ENCODE assay signal across 18 cellular contexts in genomic region chr7:70919491-70920073, GRCh38.
"Had no signal": no experiment of that assay in that cellular context is flagged by ENCODE, and none has a peak within 500 bp of the region (broad histone marks: within the 10 kb centered on the region; RNA-seq: fewer than 3 reads in every experiment).

No MANE protein-coding gene starts in this region.

- H3K4me3 ChIP-seq: heart right ventricle, left ventricle myocardium inferior, mucosa of descending colon, tibial nerve had no signal

- H3K4me1 ChIP-seq: heart right ventricle, left ventricle myocardium inferior, tibial nerve had no signal

- H3K27ac Mint-ChIP-seq: activated CD4-positive, alpha-beta memory T cell treated with anti-CD3 and anti-CD28 coated beads for 36 hours; activated naive CD4-positive, alpha-beta T cell treated with anti-CD3 and anti-CD28 coated beads for 36 hours; nephron progenitor cell; stimulated activated effector memory CD8-positive, alpha-beta T cell treated with anti-CD3 and anti-CD28 coated beads, Interleukin-12 subunit alpha, Interleukin-12 subunit beta, amount 100 ng/mL, for 72 hours; stimulated activated naive CD8-positive, alpha-beta T cell treated with anti-CD3 and anti-CD28 coated beads, Interleukin-15, amount 100 ng/mL, for 72 hours; T-helper 1 cell treated with Interleukin-12 subunit alpha and Interleukin-12 subunit beta and Interleukin-4 antibody, amounts not matched to agents 30 μg/mL and 1 μg/mL, for 36 hours had no signal

- H3K4me1 Mint-ChIP-seq: stimulated activated effector memory CD8-positive, alpha-beta T cell treated with anti-CD3 and anti-CD28 coated beads, Interleukin-12 subunit alpha, Interleukin-12 subunit beta, amount 100 ng/mL, for 72 hours; stimulated activated naive CD8-positive, alpha-beta T cell treated with anti-CD3 and anti-CD28 coated beads, Interleukin-15, amount 100 ng/mL, for 72 hours had no signal

- ATAC-seq: heart right ventricle; mucosa of descending colon; sciatic nerve; stimulated activated effector memory CD8-positive, alpha-beta T cell treated with anti-CD3 and anti-CD28 coated beads, Interleukin-12 subunit alpha, Interleukin-12 subunit beta, amount 100 ng/mL, for 72 hours; stimulated activated naive CD8-positive, alpha-beta T cell treated with anti-CD3 and anti-CD28 coated beads, Interleukin-15, amount 100 ng/mL, for 72 hours had no signal

- H3K27me3 Mint-ChIP-seq: activated CD4-positive, alpha-beta memory T cell treated with anti-CD3 and anti-CD28 coated beads for 36 hours; stimulated activated naive CD8-positive, alpha-beta T cell treated with anti-CD3 and anti-CD28 coated beads, Interleukin-15, amount 100 ng/mL, for 72 hours had no signal

- H3K36me3 Mint-ChIP-seq: activated CD4-positive, alpha-beta memory T cell treated with anti-CD3 and anti-CD28 coated beads for 36 hours; stimulated activated effector memory CD8-positive, alpha-beta T cell treated with anti-CD3 and anti-CD28 coated beads, Interleukin-12 subunit alpha, Interleukin-12 subunit beta, amount 100 ng/mL, for 72 hours had no signal

- H3K27me3 ChIP-seq: tibial nerve had no signal

- H3K9me3 ChIP-seq: heart right ventricle, left ventricle myocardium inferior, mucosa of descending colon, tibial nerve had no signal

- H3K9me3 Mint-ChIP-seq: nephron progenitor cell; stimulated activated effector memory CD8-positive, alpha-beta T cell treated with anti-CD3 and anti-CD28 coated beads, Interleukin-12 subunit alpha, Interleukin-12 subunit beta, amount 100 ng/mL, for 72 hours had no signal

- H3K27ac ChIP-seq: heart right ventricle, left ventricle myocardium inferior, tibial nerve had no signal

- H3K4me3 Mint-ChIP-seq: activated CD4-positive, alpha-beta memory T cell treated with anti-CD3 and anti-CD28 coated beads for 36 hours; activated naive CD4-positive, alpha-beta T cell treated with anti-CD3 and anti-CD28 coated beads for 36 hours; nephron progenitor cell; stimulated activated effector memory CD8-positive, alpha-beta T cell treated with anti-CD3 and anti-CD28 coated beads, Interleukin-12 subunit alpha, Interleukin-12 subunit beta, amount 100 ng/mL, for 72 hours; stimulated activated naive CD8-positive, alpha-beta T cell treated with anti-CD3 and anti-CD28 coated beads, Interleukin-15, amount 100 ng/mL, for 72 hours; T-helper 1 cell treated with Interleukin-12 subunit alpha and Interleukin-12 subunit beta and Interleukin-4 antibody, amounts not matched to agents 30 μg/mL and 1 μg/mL, for 36 hours had no signal

- H3K36me3 ChIP-seq: heart right ventricle, left ventricle myocardium inferior, tibial nerve had no signal

- DNase-seq: activated CD4-positive, alpha-beta memory T cell treated with anti-CD3 and anti-CD28 coated beads for 36 hours; activated CD4-positive, alpha-beta T cell treated with anti-CD3 and anti-CD28 coated beads for 48 hours; activated effector memory CD4-positive, alpha-beta T cell treated with Interleukin-2 at 50 U/mL for 16 hours; activated naive CD4-positive, alpha-beta T cell treated with anti-CD3 and anti-CD28 coated beads for 36 hours; activated T-cell treated with anti-CD3 and anti-CD28 coated beads, Interleukin-2, amount 50 U/mL, for 48 hours; heart right ventricle; left ventricle myocardium inferior; mammary epithelial cell; mucosa of descending colon; nephron progenitor cell; nucleus accumbens; small intestine; stimulated activated CD4-positive, alpha-beta T cell treated with anti-CD3 and anti-CD28 coated beads, Interleukin-2, amount 100 ng/mL, for 24 hours; stimulated activated naive CD8-positive, alpha-beta T cell treated with anti-CD3 and anti-CD28 coated beads, Interleukin-15, amount 100 ng/mL, for 72 hours had no signal
